24 cellular contexts compared by ENCODE assay signal in genomic region chr4:118842055-118842454, GRCh38. TPM values are rescaled to one million over a fixed set of nuclear protein-coding genes. Genes with fewer than 3 reads are reported as not detected.
DNase-seq lines count a peak whose midpoint lies in the region; ATAC-seq, FAIRE-seq and TF ChIP-seq lines count a peak whose summit lies in the region.
"Had no signal": no experiment of that assay in that cellular context is flagged by ENCODE, and none has a peak within 500 bp of the region (broad histone marks: within the 10 kb centered on the region; RNA-seq: fewer than 3 reads in every experiment).

No MANE protein-coding gene starts in this region.

- no peaks in the 10 kb centered on the region for H3K9me1 ChIP-seq in K562 (ENCODE audit: control insufficient read depth, insufficient read depth, low read length)

- no peak for TF ChIP-seq EP300 in K562 (IDR thresholded peaks at IDR 0.05; ENCODE audit: low read length)

- no peak overlapping the region for H3K9ac ChIP-seq in GM23248
- no peak overlapping the region for H3K9ac ChIP-seq in K562 (ENCODE audit: insufficient read depth in 1 of 2, low read depth in 2 of 2, low read length in 2 of 2)

- TF ChIP-seq RAD21 in K562 (CRISPR knock-in tag; conservative IDR thresholded peaks at IDR 0.05 in 1 of 2, IDR thresholded peaks at IDR 0.05 in 1 of 2) = no peak

- 14 to 17% methylated on average over 3 of the region's 3 CpGs for WGBS in GM23248 (ENCODE audit: low coverage in 1 of 2, low lambda C conversion rate in 2 of 2, missing lambda C conversion rate in 2 of 2), 2 experiments
- 0% methylated on average over 3 of the region's 3 CpGs for WGBS in K562 (ENCODE audit: insufficient coverage, low coverage, missing lambda C conversion rate)

- TF ChIP-seq CTCF in K562 (IDR thresholded peaks at IDR 0.05 in 2 of 3, conservative IDR thresholded peaks at IDR 0.05 in 1 of 3; ENCODE audit: insufficient read depth in 2 of 3, low read depth in 1 of 3, low read length in 3 of 3) = no peak

- no peak for TF ChIP-seq POLR2A in K562 (conservative IDR thresholded peaks at IDR 0.05)

- H4K20me1 ChIP-seq in GM23248 (ENCODE audit: insufficient read depth) (no peaks in the 10 kb centered on the region), K562 (replicated peaks; ENCODE audit: control insufficient read depth, insufficient read depth, low read length) (no peaks in the 10 kb centered on the region)

- no peaks in the 10 kb centered on the region for H3K9me2 ChIP-seq in GM23248 (ENCODE audit: insufficient read depth)

- H3K36me3 ChIP-seq in GM23248 (ENCODE audit: low read depth) (no peaks in the 10 kb centered on the region), K562 (ENCODE audit: control insufficient read depth, insufficient read depth, low read length) (no peaks in the 10 kb centered on the region)
- H3K36me3 ChIP-seq: adrenal gland had no signal

- CTCF ChIA-PET in K562 (lab: Yijun Ruan, JAX; ENCODE audit: low intra/inter-chr PET ratio) = no interaction called here

- BruUV-seq in K562 (replicated peaks; lab: Mats Ljungman, UMichigan) = no TSS peak

- H3K27ac ChIP-seq in GM23248 (no peak overlapping the region), K562 (ENCODE audit: extremely low read depth, low read depth, low read length) (no peak overlapping the region)
- H3K27ac ChIP-seq: adrenal gland, hepatocyte, VCaP had no signal

- H3K4me1 ChIP-seq in GM23248 (ENCODE audit: insufficient read depth) (peaks cover 13% of the 10 kb centered on the region), K562 (replicated peaks in 1 of 2; ENCODE audit: control insufficient read depth in 2 of 2, insufficient read depth in 2 of 2, low read length in 2 of 2) (no peaks in the 10 kb centered on the region)
- H3K4me1 ChIP-seq: adrenal gland had no signal

- no peaks in the 10 kb centered on the region for H3K27me3 ChIP-seq in GM23248 (replicated peaks; ENCODE audit: insufficient read depth)
- peaks cover 0 to 4% of the 10 kb centered on the region in 2 experiments; a peak in 2 of 5 replicates for H3K27me3 ChIP-seq in K562 (ENCODE audit: control insufficient read depth in 2 of 2, insufficient read depth in 2 of 2, low read length in 2 of 2)
- H3K27me3 ChIP-seq: adrenal gland, hepatocyte had no signal

- no peak overlapping the region for H2AFZ ChIP-seq in GM23248
- H2AFZ ChIP-seq in K562 (ENCODE audit: low read depth, low read length) = no peak overlapping the region
- H2AFZ ChIP-seq: hepatocyte had no signal

- H3K79me2 ChIP-seq in GM23248 (ENCODE audit: insufficient read depth) (peaks cover 2% of the 10 kb centered on the region; the same call in 1 of the 2 replicates), K562 (ENCODE audit: control insufficient read depth, insufficient read depth, low read length) (no peaks in the 10 kb centered on the region)
- H3K79me2 ChIP-seq: hepatocyte had no signal

- H3K4me3 ChIP-seq in GM23248 (no peak overlapping the region), K562 (no peak overlapping the region)
- H3K4me3 ChIP-seq: adrenal gland, hepatocyte had no signal

- intact Hi-C loops in K562 (cut with micrococcal nuclease) = no loop called here
- intact Hi-C loops in Right ventricle myocardium superior (cut with DNase I) = loop anchor here (10.0 kb wide), 1 partner anchor 57 kb away; no protein-coding TSS in a partner anchor

- FAIRE-seq in K562 (lab: Jason Lieb, UNC) = no peak
- FAIRE-seq: GM12892, keratinocyte had no signal

- peaks cover 13% of the 10 kb centered on the region for H3F3A ChIP-seq in GM23248 (ENCODE audit: insufficient read depth)

- ATAC-seq in K562 (no peak), GM21619 (IDR thresholded peaks at IDR 0.05; ENCODE audit: unreplicated experiment) (no peak), Right ventricle myocardium superior (ENCODE audit: poor library complexity) (no peak)
- ATAC-seq: activated CD8-positive, alpha-beta T cell treated with anti-CD3 and anti-CD28 coated beads for 36 hours; natural killer cell; Right ventricle myocardium inferior had no signal

- DNase-seq in GM23248 (peak; percentile 64), LHCN-M2 (ENCODE audit: low read depth) (peak; percentile 56), K562 (ENCODE audit: extremely low read depth in 1 of 4, low spot score in 3 of 4) (no peak), kidney glomerular epithelial cell (lab: John Stamatoyannopoulos, UW) (peak; percentile 94), NOMO-1 (lab: John Stamatoyannopoulos, UW; ENCODE audit: unreplicated experiment in 2 of 2) (no peak), Right ventricle myocardium superior (no peak)
- no peak for DNase-seq in activated naive CD4-positive, alpha-beta T cell treated with anti-CD3 and anti-CD28 coated beads, Interleukin-2, amount 50 U/mL, for 16 hours
- DNase-seq: activated CD8-positive, alpha-beta T cell treated with anti-CD3 and anti-CD28 coated beads for 36 hours; activated T-cell treated with anti-CD3 and anti-CD28 coated beads, Interleukin-2, amount 50 U/mL, for 4 hours; adrenal gland; Calu3; central memory CD4-positive, alpha-beta T cell; natural killer cell; NCI-H1694; NCI-H446; NK-92 treated with Interleukin-12 subunit alpha and Interleukin-12 subunit beta, amount 100 ng/mL, for 24 hours; posterior cingulate gyrus; T-helper 1 cell had no signal

- POLR2A ChIA-PET in K562 (lab: Yijun Ruan, JAX) = no interaction called here

- H3K9me3 ChIP-seq in GM23248 (ENCODE audit: low read depth) (no peaks in the 10 kb centered on the region), K562 (replicated peaks; ENCODE audit: control insufficient read depth, insufficient read depth, low read depth, low read length) (no peaks in the 10 kb centered on the region)
- H3K9me3 ChIP-seq: adrenal gland had no signal

- peak overlapping the region; percentile 24 for H3K4me2 ChIP-seq in GM23248 (ENCODE audit: unreplicated experiment)
- no peak overlapping the region for H3K4me2 ChIP-seq in K562 (ENCODE audit: insufficient read depth, low read length)
- H3K4me2 ChIP-seq: hepatocyte had no signal

- in situ Hi-C loops in GM23248 (cut with MboI) (no loop called here), K562 (cut with MboI) (no loop called here)

TF ChIP-seq in K562, 482 proteins besides CTCF, POLR2A, EP300 and RAD21 (continues in another document):
- no peak for TF ChIP-seq MIER1 (IDR thresholded peaks at IDR 0.05; ENCODE audit: low read depth)
- no peak for TF ChIP-seq ZBTB7A (IDR thresholded peaks at IDR 0.05; ENCODE audit: borderline replicate concordance, control insufficient read depth, low read depth, low read length)

RNA-seq across cellular contexts. Expression of gene SEC24D, which starts 6.1 kb away (rescaled TPM):
- 148 and 166 TPM in 2 replicates for total RNA-seq in GM23248 (2014; rRNA removed; shearing (Covaris generic))
- polyA plus RNA-seq in GM23248 (2016; fragmentation: Nextera tagmentation; extraction: Ambion mirVana) = 131 and 136 TPM in 2 replicates
- 71.4 and 80.1 TPM in 2 replicates for total RNA-seq in LHCN-M2 (2014; rRNA removed)
- 54.6 TPM for polyA plus RNA-seq in LHCN-M2 (2012)
- 81.0 and 127 TPM in 2 replicates for total RNA-seq in K562 (2011; cell fraction: chromatin; rRNA removed; ENCODE audit: low replicate concordance)
- 24.8 and 40.4 TPM in 2 replicates for total RNA-seq in K562 (2011; cell fraction: nucleolus; rRNA removed)
- total RNA-seq in K562 (2011; cell fraction: nucleoplasm; rRNA removed) = 67.7 and 90.5 TPM in 2 replicates
- total RNA-seq in K562 (2014; rRNA removed) = 8.1 and 10.4 TPM in 2 replicates
- 15.0 and 16.5 TPM in 2 replicates for total RNA-seq in K562 (2014; rRNA removed; fragmentation: Illumina TruSeq; extraction: Trizol)
- 11.3 and 12.1 TPM in 2 replicates for total RNA-seq in K562 (2015; rRNA removed; fragmentation: Illumina TruSeq; extraction: Trizol)
- 20.0 and 20.1 TPM in 2 replicates for total RNA-seq in K562 (2021)
- polyA plus RNA-seq in K562 (2011; rRNA removed) = 22.5 and 37.3 TPM in 2 replicates
- polyA plus RNA-seq in K562 (2011; cell fraction: cytosol; rRNA removed) = 12.3 and 36.0 TPM in 2 replicates
- 44.1 and 66.0 TPM in 2 replicates for polyA plus RNA-seq in K562 (2011; cell fraction: nucleus; rRNA removed)
- 13.2 and 34.7 TPM in 2 replicates for polyA plus RNA-seq in K562 (2012)
- polyA plus RNA-seq in K562 (2014; fragmentation: Illumina TruSeq; extraction: Trizol) = 16.8 and 19.6 TPM in 2 replicates
- polyA plus RNA-seq in K562 (2014; fragmentation: Nextera tagmentation; extraction: Ambion mirVana) = 1 to 10 TPM; 7.1 to 8.1 TPM
- 9.0 and 10.5 TPM in 2 replicates for polyA plus RNA-seq in K562 (2014; rRNA removed)
- polyA minus RNA-seq in K562 (2011; rRNA and poly(A)+ RNA removed) = 34.8 and 79.8 TPM in 2 replicates
- polyA minus RNA-seq in K562 (2011; cell fraction: cytosol; rRNA and poly(A)+ RNA removed) = 17.4 and 37.8 TPM in 2 replicates
- polyA minus RNA-seq in K562 (2011; cell fraction: nucleus; rRNA and poly(A)+ RNA removed) = 39.9 and 102 TPM in 2 replicates
- total RNA-seq in Right ventricle myocardium superior = 10.2 TPM

RNA-seq across cellular contexts. Expression of gene SYNPO2, which starts 46.6 kb away (rescaled TPM):
- total RNA-seq in GM23248 (2014; rRNA removed; shearing (Covaris generic)) = 4.3 and 5.0 TPM in 2 replicates
- polyA plus RNA-seq in GM23248 (2016; fragmentation: Nextera tagmentation; extraction: Ambion mirVana) = 3.1 and 3.2 TPM in 2 replicates
- total RNA-seq in LHCN-M2 (2014; rRNA removed) = 35.2 and 69.7 TPM in 2 replicates
- polyA plus RNA-seq in LHCN-M2 (2012) = 19.2 TPM
- not detected in 2 replicates for total RNA-seq in K562 (2011; cell fraction: chromatin; rRNA removed; ENCODE audit: low replicate concordance)
- total RNA-seq in K562 (2011; cell fraction: nucleolus; rRNA removed) = not detected in 2 replicates
- not detected in 2 replicates for total RNA-seq in K562 (2011; cell fraction: nucleoplasm; rRNA removed)
- total RNA-seq in K562 (2014; rRNA removed) = not detected in 2 replicates
- total RNA-seq in K562 (2014; rRNA removed; fragmentation: Illumina TruSeq; extraction: Trizol) = not detected in 2 replicates
- total RNA-seq in K562 (2015; rRNA removed; fragmentation: Illumina TruSeq; extraction: Trizol) = 0.04 TPM in 1 of 2 replicates, not detected in the other
- total RNA-seq in K562 (2021) = 0.13 and 0.18 TPM in 2 replicates
- polyA plus RNA-seq in K562 (2011; rRNA removed) = not detected in 2 replicates
- not detected in 2 replicates for polyA plus RNA-seq in K562 (2011; cell fraction: cytosol; rRNA removed)
- polyA plus RNA-seq in K562 (2011; cell fraction: nucleus; rRNA removed) = not detected in 2 replicates
- polyA plus RNA-seq in K562 (2012) = 0.03 TPM in 2 replicates
- 0.03 TPM in 1 of 2 replicates, not detected in the other for polyA plus RNA-seq in K562 (2014; fragmentation: Illumina TruSeq; extraction: Trizol)
- polyA plus RNA-seq in K562 (2014; fragmentation: Nextera tagmentation; extraction: Ambion mirVana) = not detected
- not detected in 2 replicates for polyA plus RNA-seq in K562 (2014; rRNA removed)
- polyA minus RNA-seq in K562 (2011; rRNA and poly(A)+ RNA removed) = not detected in 2 replicates
- not detected in 2 replicates for polyA minus RNA-seq in K562 (2011; cell fraction: cytosol; rRNA and poly(A)+ RNA removed)
- not detected in 2 replicates for polyA minus RNA-seq in K562 (2011; cell fraction: nucleus; rRNA and poly(A)+ RNA removed)
- 196 TPM for total RNA-seq in Right ventricle myocardium superior

Comparison
In these comparisons a context has a peak if more than half of its experiments do, and no peak if none do; other contexts are left out.
1. DNase-seq: peak in GM23248 (single experiment), LHCN-M2 (single experiment) and kidney glomerular epithelial cell (single experiment); none in K562 (0 of 4), activated naive CD4-positive, alpha-beta T cell treated with anti-CD3 and anti-CD28 coated beads, Interleukin-2, amount 50 U/mL, for 16 hours (single experiment), NOMO-1 (0 of 2) and Right ventricle myocardium superior (single experiment).